Comparison of ENCODE assay signal across 21 cellular contexts in the genomic region with DNA sequence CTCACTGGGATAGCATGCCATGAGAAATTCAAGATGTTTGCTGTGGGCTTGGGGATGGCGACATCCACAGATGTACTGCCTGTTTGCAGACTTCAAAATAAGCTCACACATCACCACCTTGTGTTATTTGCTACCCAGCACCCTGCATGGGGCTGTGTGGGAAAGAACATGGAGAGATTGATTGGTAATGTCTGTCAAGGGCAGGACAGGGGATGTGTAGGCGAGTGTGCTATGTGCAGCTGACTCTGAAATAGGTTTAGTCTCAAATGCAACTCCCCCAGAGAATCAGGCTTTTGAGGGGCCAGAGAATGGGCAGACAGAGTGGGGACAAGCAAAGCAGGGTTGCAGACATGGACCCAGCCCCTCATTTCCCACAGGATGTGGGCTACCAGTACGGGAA. TPM values are rescaled to one million over a fixed set of nuclear protein-coding genes. Genes with fewer than 3 reads are reported as not detected.
DNase-seq lines count a peak whose midpoint lies in the region; ATAC-seq, FAIRE-seq and TF ChIP-seq lines count a peak whose summit lies in the region.
"Had no signal": no experiment of that assay in that cellular context is flagged by ENCODE, and none has a peak within 500 bp of the region (broad histone marks: within the 10 kb centered on the region; RNA-seq: fewer than 3 reads in every experiment).

No MANE protein-coding gene starts in this region.

- H3K9me3 ChIP-seq in DND-41 (ENCODE audit: insufficient read depth, low read length, severe bottlenecking) (no peaks in the 10 kb centered on the region), K562 (replicated peaks; ENCODE audit: control insufficient read depth, insufficient read depth, low read depth, low read length) (no peaks in the 10 kb centered on the region), osteoblast (ENCODE audit: low read depth, low read length) (no peaks in the 10 kb centered on the region), heart left ventricle (peaks cover 0 to 5% (median 0%) of the 10 kb centered on the region in 12 donors)
- H3K9me3 ChIP-seq: A549 had no signal

- no peaks in the 10 kb centered on the region for H3K79me2 ChIP-seq in DND-41 (ENCODE audit: insufficient read depth, low read length)
- H3K79me2 ChIP-seq in K562 (ENCODE audit: control insufficient read depth, insufficient read depth, low read length): no peaks in the 10 kb centered on the region
- no peaks in the 10 kb centered on the region for H3K79me2 ChIP-seq in osteoblast (ENCODE audit: insufficient read depth, low read length)

- TF ChIP-seq EP300 in K562 (IDR thresholded peaks at IDR 0.05; ENCODE audit: low read length): no peak

- H3K9ac ChIP-seq in DND-41 (ENCODE audit: low read depth, low read length) (no peak overlapping the region), K562 (ENCODE audit: insufficient read depth in 1 of 2, low read depth in 2 of 2, low read length in 2 of 2) (no peak overlapping the region)
- H3K9ac ChIP-seq: BLaER1, KMS-11 had no signal

- H3K27ac ChIP-seq in DND-41 (ENCODE audit: low read length) (no peak overlapping the region), K562 (ENCODE audit: extremely low read depth, low read depth, low read length) (no peak overlapping the region), osteoblast (ENCODE audit: low read depth, low read length) (no peak overlapping the region), heart left ventricle (no peak overlapping the region)
- H3K27ac ChIP-seq: 22Rv1, A549, BLaER1, KMS-11 had no signal

- no peak for TF ChIP-seq RAD21 in K562 (CRISPR knock-in tag; conservative IDR thresholded peaks at IDR 0.05 in 1 of 2, IDR thresholded peaks at IDR 0.05 in 1 of 2)

- FAIRE-seq in K562 (lab: Jason Lieb, UNC): no peak
- FAIRE-seq: A549, GM12891, GM18507 had no signal

- no peak overlapping the region for H3K4me2 ChIP-seq in DND-41 (ENCODE audit: insufficient read depth, low read length)
- no peak overlapping the region for H3K4me2 ChIP-seq in K562 (ENCODE audit: insufficient read depth, low read length)
- no peak overlapping the region for H3K4me2 ChIP-seq in osteoblast (ENCODE audit: insufficient read depth, low read length)
- H3K4me2 ChIP-seq: A549, BLaER1, GM23338, KMS-11 had no signal

- ATAC-seq in DND-41 (ENCODE audit: insufficient read depth, low read depth): 0 out of 3 replicates have a peak, but pooled peaks have one; percentile 17
- ATAC-seq in K562: no peak
- no peak for ATAC-seq in GM21576 (IDR thresholded peaks at IDR 0.05; ENCODE audit: unreplicated experiment)
- ATAC-seq in heart left ventricle: no peak
- ATAC-seq: A549, GM23338, HCT116 had no signal

- intact Hi-C loops in K562 (cut with micrococcal nuclease) (no loop called here), heart left ventricle (cut with DNase I) (loop anchor here in 1 of 10 donors (10.0 kb wide), 2 partner anchors 105 to 245 kb away; a partner anchor contains a TSS)

- H4K20me1 ChIP-seq in DND-41 (ENCODE audit: insufficient read depth, low read length): no peaks in the 10 kb centered on the region; the same call in 1 of the 2 replicates
- peaks cover 3% of the 10 kb centered on the region for H4K20me1 ChIP-seq in K562 (replicated peaks; ENCODE audit: control insufficient read depth, insufficient read depth, low read length)
- H4K20me1 ChIP-seq in osteoblast (ENCODE audit: insufficient read depth, low read length): peaks cover 3% of the 10 kb centered on the region

- WGBS in K562 (ENCODE audit: insufficient coverage, low coverage, missing lambda C conversion rate): 0% methylated on average over 2 of the region's 3 CpGs
- WGBS in heart left ventricle, 4 donors: 88 to 96% (median 92%) methylated on average over 3 of the region's 3 CpGs

- no peak for DNase-seq in DND-41
- DNase-seq in NB4 (ENCODE audit: low read depth): peak; percentile 33
- no peak for DNase-seq in K562 (ENCODE audit: extremely low read depth in 1 of 4, low spot score in 3 of 4)
- DNase-seq in osteoblast (ENCODE audit: insufficient read length, low spot score, missing footprints): peak; percentile 36
- no peak for DNase-seq in heart left ventricle
- no peak for DNase-seq in T-helper 1 cell
- DNase-seq: AML-193; CD4-positive, alpha-beta memory T cell; DMS153; DMS79; GF-D8 had no signal

- CTCF ChIA-PET in K562 (lab: Yijun Ruan, JAX; ENCODE audit: low intra/inter-chr PET ratio): no interaction called here

- TF ChIP-seq POLR2A in NB4 (IDR thresholded peaks at IDR 0.05; ENCODE audit: extremely low read depth, insufficient read length) (no peak), K562 (conservative IDR thresholded peaks at IDR 0.05) (no peak), heart left ventricle (IDR thresholded peaks at IDR 0.05) (no peak)

- H3K36me3 ChIP-seq in DND-41 (ENCODE audit: insufficient read depth, low read length) (peaks cover 29% of the 10 kb centered on the region), K562 (ENCODE audit: control insufficient read depth, insufficient read depth, low read length) (peaks cover 13% of the 10 kb centered on the region; the same call in 1 of the 3 replicates), osteoblast (ENCODE audit: insufficient read depth, low read length) (peaks cover 34% of the 10 kb centered on the region), heart left ventricle (peaks cover 0 to 71% (median 57%) of the 10 kb centered on the region in 9 donors)

- no TSS peak for BruUV-seq in K562 (replicated peaks; lab: Mats Ljungman, UMichigan)

- H3K4me1 ChIP-seq in DND-41 (ENCODE audit: insufficient read depth, low read length): no peaks in the 10 kb centered on the region
- H3K4me1 ChIP-seq in K562 (replicated peaks in 1 of 2; ENCODE audit: control insufficient read depth in 2 of 2, insufficient read depth in 2 of 2, low read length in 2 of 2): peaks cover 0 to 14% of the 10 kb centered on the region in 2 experiments; a peak in 2 of 5 replicates
- no peaks in the 10 kb centered on the region for H3K4me1 ChIP-seq in osteoblast (ENCODE audit: insufficient read depth, low read length)
- no peaks in the 10 kb centered on the region for H3K4me1 ChIP-seq in heart left ventricle
- H3K4me1 ChIP-seq: A549, BLaER1 had no signal

- H2AFZ ChIP-seq in DND-41 (ENCODE audit: low read depth, low read length) (no peak overlapping the region), K562 (ENCODE audit: low read depth, low read length) (no peak overlapping the region), osteoblast (ENCODE audit: low read length) (no peak overlapping the region)
- H2AFZ ChIP-seq: GM23338 had no signal

- H3K4me3 ChIP-seq in DND-41 (ENCODE audit: low read depth in 1 of 2, low read length in 2 of 2) (no peak overlapping the region), NB4 (ENCODE audit: low read depth, low read length) (no peak overlapping the region), K562 (no peak overlapping the region), osteoblast (ENCODE audit: insufficient read depth, low read length) (no peak overlapping the region), heart left ventricle (no peak overlapping the region)
- H3K4me3 ChIP-seq: A549, BLaER1, GM23338 had no signal

- no peak for TF ChIP-seq CTCF in DND-41 (IDR thresholded peaks at IDR 0.05; ENCODE audit: borderline replicate concordance, extremely low read depth, low read length, poor library complexity, severe bottlenecking)
- no peak for TF ChIP-seq CTCF in NB4 (IDR thresholded peaks at IDR 0.05; ENCODE audit: low read depth, low read length)
- 0 out of 6 replicates have a peak, but pooled peaks of 1 of the 3 experiments have one; percentile 2 for TF ChIP-seq CTCF in K562 (IDR thresholded peaks at IDR 0.05 in 2 of 3, conservative IDR thresholded peaks at IDR 0.05 in 1 of 3; ENCODE audit: insufficient read depth in 2 of 3, low read depth in 1 of 3, low read length in 3 of 3)
- no peak for TF ChIP-seq CTCF in osteoblast (IDR thresholded peaks at IDR 0.05; ENCODE audit: extremely low read depth, low read depth, low read length)
- TF ChIP-seq CTCF in heart left ventricle (IDR thresholded peaks at IDR 0.05): no peak

- H3K9me1 ChIP-seq in K562 (ENCODE audit: control insufficient read depth, insufficient read depth, low read length): no peaks in the 10 kb centered on the region

- POLR2A ChIA-PET in K562 (lab: Yijun Ruan, JAX): no interaction called here

- H3K27me3 ChIP-seq in DND-41 (ENCODE audit: insufficient read depth, low read length, poor library complexity) (no peaks in the 10 kb centered on the region), K562 (ENCODE audit: control insufficient read depth in 2 of 2, insufficient read depth in 2 of 2, low read length in 2 of 2) (no peaks in the 10 kb centered on the region; a peak in 1 of 5 replicates), osteoblast (ENCODE audit: insufficient read depth, low read length) (no peaks in the 10 kb centered on the region), heart left ventricle (no peaks in the 10 kb centered on the region)
- H3K27me3 ChIP-seq: BLaER1 had no signal

- in situ Hi-C loops in K562 (cut with MboI): no loop called here

RNA-seq across cellular contexts. Expression of a gene that starts 24.8 kb away (rescaled TPM):
- total RNA-seq in K562 (2011; cell fraction: chromatin; rRNA removed; ENCODE audit: low replicate concordance): 25.7 and 85.1 TPM in 2 replicates
- 82.6 and 98.1 TPM in 2 replicates for total RNA-seq in K562 (2011; cell fraction: nucleolus; rRNA removed)
- 36.0 and 52.2 TPM in 2 replicates for total RNA-seq in K562 (2011; cell fraction: nucleoplasm; rRNA removed)
- total RNA-seq in K562 (2014; rRNA removed): 19.6 and 25.6 TPM in 2 replicates
- total RNA-seq in K562 (2014; rRNA removed; fragmentation: Illumina TruSeq; extraction: Trizol): 3.2 and 6.5 TPM in 2 replicates
- total RNA-seq in K562 (2015; rRNA removed; fragmentation: Illumina TruSeq; extraction: Trizol): 8.3 and 9.6 TPM in 2 replicates
- total RNA-seq in K562 (2021): 30.2 and 32.3 TPM in 2 replicates
- polyA plus RNA-seq in K562 (2011; rRNA removed): 7.4 and 16.1 TPM in 2 replicates
- 10.8 and 19.2 TPM in 2 replicates for polyA plus RNA-seq in K562 (2011; cell fraction: cytosol; rRNA removed)
- polyA plus RNA-seq in K562 (2011; cell fraction: nucleus; rRNA removed): 41.4 and 57.5 TPM in 2 replicates
- polyA plus RNA-seq in K562 (2012): 18.1 and 35.8 TPM in 2 replicates
- polyA plus RNA-seq in K562 (2014; fragmentation: Illumina TruSeq; extraction: Trizol): 9.9 and 12.8 TPM in 2 replicates
- under 1 TPM; 0.07 to 0.74 TPM for polyA plus RNA-seq in K562 (2014; fragmentation: Nextera tagmentation; extraction: Ambion mirVana)
- 15.7 and 17.0 TPM in 2 replicates for polyA plus RNA-seq in K562 (2014; rRNA removed)
- 6.2 and 8.8 TPM in 2 replicates for polyA minus RNA-seq in K562 (2011; rRNA and poly(A)+ RNA removed)
- 16.3 and 30.6 TPM in 2 replicates for polyA minus RNA-seq in K562 (2011; cell fraction: cytosol; rRNA and poly(A)+ RNA removed)
- polyA minus RNA-seq in K562 (2011; cell fraction: nucleus; rRNA and poly(A)+ RNA removed): 23.7 and 30.1 TPM in 2 replicates
- 75.1 and 83.6 TPM in 2 replicates for total RNA-seq in osteoblast
- total RNA-seq in heart left ventricle: 100 to 1,000 TPM in 1 of 9 donors, 10 to 100 TPM in 8; 41.4 to 105 (median 49.9) TPM
- 10 to 100 TPM; 35.6 to 51.1 TPM for polyA plus RNA-seq in heart left ventricle

RNA-seq across cellular contexts. Expression of a gene that starts 35.4 kb away (rescaled TPM):
- 0.56 and 3.9 TPM in 2 replicates for total RNA-seq in K562 (2011; cell fraction: chromatin; rRNA removed; ENCODE audit: low replicate concordance)
- 0.92 and 3.5 TPM in 2 replicates for total RNA-seq in K562 (2011; cell fraction: nucleolus; rRNA removed)
- 0.99 and 1.2 TPM in 2 replicates for total RNA-seq in K562 (2011; cell fraction: nucleoplasm; rRNA removed)
- 0.18 and 0.24 TPM in 2 replicates for total RNA-seq in K562 (2014; rRNA removed)
- total RNA-seq in K562 (2014; rRNA removed; fragmentation: Illumina TruSeq; extraction: Trizol): 0.25 TPM in 1 of 2 replicates, not detected in the other
- total RNA-seq in K562 (2015; rRNA removed; fragmentation: Illumina TruSeq; extraction: Trizol): 0.07 and 0.23 TPM in 2 replicates
- 0.67 and 0.89 TPM in 2 replicates for total RNA-seq in K562 (2021)
- polyA plus RNA-seq in K562 (2011; rRNA removed): 0.25 and 0.64 TPM in 2 replicates
- 0.40 and 0.49 TPM in 2 replicates for polyA plus RNA-seq in K562 (2011; cell fraction: cytosol; rRNA removed)
- 2.3 and 2.5 TPM in 2 replicates for polyA plus RNA-seq in K562 (2011; cell fraction: nucleus; rRNA removed)
- 0.65 and 2.6 TPM in 2 replicates for polyA plus RNA-seq in K562 (2012)
- polyA plus RNA-seq in K562 (2014; fragmentation: Illumina TruSeq; extraction: Trizol): 0.30 TPM in 2 replicates
- polyA plus RNA-seq in K562 (2014; fragmentation: Nextera tagmentation; extraction: Ambion mirVana): under 1 TPM in 1 of 2 experiments, not detected in 1; 0.01 TPM
- 0.17 and 0.18 TPM in 2 replicates for polyA plus RNA-seq in K562 (2014; rRNA removed)
- 0.06 and 0.07 TPM in 2 replicates for polyA minus RNA-seq in K562 (2011; rRNA and poly(A)+ RNA removed)
- 0.38 and 1.0 TPM in 2 replicates for polyA minus RNA-seq in K562 (2011; cell fraction: cytosol; rRNA and poly(A)+ RNA removed)
- 0.54 and 1.8 TPM in 2 replicates for polyA minus RNA-seq in K562 (2011; cell fraction: nucleus; rRNA and poly(A)+ RNA removed)
- not detected in 2 replicates for total RNA-seq in osteoblast
- total RNA-seq in heart left ventricle: 1 to 10 TPM in 3 of 9 donors, under 1 TPM in 6; 0.25 to 3.7 (median 0.83) TPM
- under 1 TPM; 0.04 to 0.34 TPM for polyA plus RNA-seq in heart left ventricle
- polyA plus RNA-seq: CD14-positive monocyte had no signal

RNA-seq across cellular contexts. Expression of a gene that starts 37.8 kb away (rescaled TPM):
- 31.5 and 96.4 TPM in 2 replicates for total RNA-seq in K562 (2011; cell fraction: chromatin; rRNA removed; ENCODE audit: low replicate concordance)
- total RNA-seq in K562 (2011; cell fraction: nucleolus; rRNA removed): 70.1 and 71.4 TPM in 2 replicates
- 41.6 and 43.7 TPM in 2 replicates for total RNA-seq in K562 (2011; cell fraction: nucleoplasm; rRNA removed)
- total RNA-seq in K562 (2014; rRNA removed): 3.9 and 7.4 TPM in 2 replicates
- 1.5 and 2.6 TPM in 2 replicates for total RNA-seq in K562 (2014; rRNA removed; fragmentation: Illumina TruSeq; extraction: Trizol)
- 3.5 and 4.9 TPM in 2 replicates for total RNA-seq in K562 (2015; rRNA removed; fragmentation: Illumina TruSeq; extraction: Trizol)
- 14.2 and 15.1 TPM in 2 replicates for total RNA-seq in K562 (2021)
- polyA plus RNA-seq in K562 (2011; rRNA removed): 10.6 and 12.0 TPM in 2 replicates
- 10.0 and 24.6 TPM in 2 replicates for polyA plus RNA-seq in K562 (2011; cell fraction: cytosol; rRNA removed)
- polyA plus RNA-seq in K562 (2011; cell fraction: nucleus; rRNA removed): 37.8 and 59.0 TPM in 2 replicates
- polyA plus RNA-seq in K562 (2012): 11.8 and 15.7 TPM in 2 replicates
- polyA plus RNA-seq in K562 (2014; fragmentation: Illumina TruSeq; extraction: Trizol): 7.1 and 8.9 TPM in 2 replicates
- under 1 TPM; 0.25 to 0.83 TPM for polyA plus RNA-seq in K562 (2014; fragmentation: Nextera tagmentation; extraction: Ambion mirVana)
- polyA plus RNA-seq in K562 (2014; rRNA removed): 15.4 and 17.0 TPM in 2 replicates
- 4.7 and 8.5 TPM in 2 replicates for polyA minus RNA-seq in K562 (2011; rRNA and poly(A)+ RNA removed)
- 7.9 and 10.4 TPM in 2 replicates for polyA minus RNA-seq in K562 (2011; cell fraction: cytosol; rRNA and poly(A)+ RNA removed)
- polyA minus RNA-seq in K562 (2011; cell fraction: nucleus; rRNA and poly(A)+ RNA removed): 9.4 and 11.6 TPM in 2 replicates
- 16.6 and 21.2 TPM in 2 replicates for total RNA-seq in osteoblast
- 10 to 100 TPM; 12.1 to 49.7 (median 14.9) TPM for total RNA-seq in heart left ventricle
- polyA plus RNA-seq in heart left ventricle: 10 to 100 TPM; 24.6 to 25.2 TPM

RNA-seq across cellular contexts. Expression of a gene that starts 44.4 kb away (rescaled TPM):
- total RNA-seq in K562 (2011; cell fraction: chromatin; rRNA removed; ENCODE audit: low replicate concordance): 0.39 and 3.7 TPM in 2 replicates
- 1.8 and 2.5 TPM in 2 replicates for total RNA-seq in K562 (2011; cell fraction: nucleolus; rRNA removed)
- 2.4 and 2.6 TPM in 2 replicates for total RNA-seq in K562 (2011; cell fraction: nucleoplasm; rRNA removed)
- total RNA-seq in K562 (2014; rRNA removed) (5.9 and 8.0 TPM in 2 replicates), K562 (2014; rRNA removed; fragmentation: Illumina TruSeq; extraction: Trizol) (1.4 and 2.4 TPM in 2 replicates), K562 (2015; rRNA removed; fragmentation: Illumina TruSeq; extraction: Trizol) (4.1 and 4.6 TPM in 2 replicates), K562 (2021) (9.1 and 9.3 TPM in 2 replicates), osteoblast (25.0 and 26.1 TPM in 2 replicates), heart left ventricle (100 to 1,000 TPM in 1 of 9 donors, 10 to 100 TPM in 8; 62.8 to 128 (median 74.4) TPM)
- polyA plus RNA-seq in K562 (2011; rRNA removed) (4.9 and 7.6 TPM in 2 replicates), K562 (2014; fragmentation: Illumina TruSeq; extraction: Trizol) (12.9 and 17.2 TPM in 2 replicates), K562 (2014; fragmentation: Nextera tagmentation; extraction: Ambion mirVana) (under 1 TPM; 0.04 TPM), K562 (2014; rRNA removed) (5.3 and 6.3 TPM in 2 replicates), heart left ventricle (100 to 1,000 TPM in 1 of 2 donors, 10 to 100 TPM in 1; 49.3 to 159 TPM)
- 11.3 and 16.2 TPM in 2 replicates for polyA plus RNA-seq in K562 (2011; cell fraction: cytosol; rRNA removed)
- 4.4 and 6.5 TPM in 2 replicates for polyA plus RNA-seq in K562 (2011; cell fraction: nucleus; rRNA removed)
- 7.0 and 15.6 TPM in 2 replicates for polyA plus RNA-seq in K562 (2012)
- 1.1 and 1.6 TPM in 2 replicates for polyA minus RNA-seq in K562 (2011; rRNA and poly(A)+ RNA removed)
- 3.9 and 6.9 TPM in 2 replicates for polyA minus RNA-seq in K562 (2011; cell fraction: cytosol; rRNA and poly(A)+ RNA removed)
- polyA minus RNA-seq in K562 (2011; cell fraction: nucleus; rRNA and poly(A)+ RNA removed): 1.1 and 2.1 TPM in 2 replicates

Comparison
In these comparisons a context has a peak if more than half of its experiments do, and no peak if none do; other contexts are left out.
1. DNase-seq: peak in NB4 (single experiment) and osteoblast (single experiment); none in DND-41 (single experiment), K562 (0 of 4), heart left ventricle (0 of 5) and T-helper 1 cell (0 of 5).